In the genomic region with DNA sequence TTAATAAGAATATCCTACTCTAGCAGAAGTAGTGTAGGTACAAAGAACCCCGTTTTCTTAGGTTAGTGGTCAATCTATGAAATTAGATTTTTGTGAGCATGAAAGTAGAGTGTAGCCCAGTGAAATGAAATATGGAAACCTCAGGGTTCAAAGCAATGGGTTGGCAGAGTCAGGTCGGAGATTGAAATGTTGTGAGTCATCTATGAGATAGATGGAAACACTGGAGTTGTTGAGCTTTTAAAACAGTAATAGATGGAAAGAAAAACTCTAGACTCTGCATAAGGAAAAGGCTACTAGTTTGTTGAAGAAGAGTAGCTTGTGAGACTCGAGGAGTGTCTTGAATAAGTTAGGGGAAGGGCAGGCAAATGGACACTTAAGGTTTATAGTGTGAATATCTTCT, we compare ENCODE assay signal across 15 cellular contexts.
"Had no signal": no experiment of that assay in that cellular context is flagged by ENCODE, and none has a peak within 500 bp of the region (broad histone marks: within the 10 kb centered on the region; RNA-seq: fewer than 3 reads in every experiment).

No MANE protein-coding gene starts in this region.

- DNase-seq: activated CD4-positive, alpha-beta T cell treated with anti-CD3 and anti-CD28 coated beads, Interleukin-2, amount 50 U/mL, for 1 hour; activated CD4-positive, CD25-positive, alpha-beta regulatory T cell; activated naive CD4-positive, alpha-beta T cell treated with anti-CD3 and anti-CD28 coated beads, Interleukin-2, amount 10 ng/mL, durations not matched to agents 7 days and 5 days; activated T-cell treated with anti-CD3 and anti-CD28 coated beads for 4 hours; gastrocnemius medialis; left lung; stimulated activated CD4-positive, alpha-beta T cell treated with anti-CD3 and anti-CD28 coated beads, Interleukin-4, amount 100 ng/mL, for 1 hour; stimulated activated CD8-positive, alpha-beta memory T cell treated with anti-CD3 and anti-CD28 coated beads, Interleukin-4, amount 100 ng/mL, for 48 hours; upper lobe of left lung had no signal

- H3K27me3 Mint-ChIP-seq: activated naive CD4-positive, alpha-beta T cell treated with anti-CD3 and anti-CD28 coated beads, Interleukin-2, amount 10 ng/mL, durations not matched to agents 7 days and 5 days; stimulated activated naive CD8-positive, alpha-beta T cell treated with anti-CD3 and anti-CD28 coated beads, Interleukin-15, Interleukin-2, amounts not matched to agents 100 ng/mL and 50 ng/mL, for 24 hours had no signal

- H3K27ac ChIP-seq: breast epithelium, gastrocnemius medialis, left lung, upper lobe of left lung had no signal

- H3K4me1 ChIP-seq: breast epithelium, left lung, upper lobe of left lung had no signal

- H3K36me3 Mint-ChIP-seq: activated naive CD4-positive, alpha-beta T cell treated with anti-CD3 and anti-CD28 coated beads, Interleukin-2, amount 10 ng/mL, durations not matched to agents 7 days and 5 days had no signal

- H3K4me3 Mint-ChIP-seq: activated naive CD4-positive, alpha-beta T cell treated with anti-CD3 and anti-CD28 coated beads, Interleukin-2, amount 10 ng/mL, durations not matched to agents 7 days and 5 days; nephron; stimulated activated naive CD8-positive, alpha-beta T cell treated with anti-CD3 and anti-CD28 coated beads, Interleukin-15, Interleukin-2, amounts not matched to agents 100 ng/mL and 50 ng/mL, for 24 hours; T-helper 1 cell treated with Interleukin-12 subunit alpha and Interleukin-12 subunit beta and Interleukin-4 antibody, amounts not matched to agents 30 μg/mL and 1 μg/mL, for 36 hours had no signal

- H3K4me3 ChIP-seq: breast epithelium, gastrocnemius medialis, left lung, upper lobe of left lung had no signal

- ATAC-seq: esophagus mucosa, gastrocnemius medialis, left lung had no signal

- H3K27ac Mint-ChIP-seq: activated naive CD4-positive, alpha-beta T cell treated with anti-CD3 and anti-CD28 coated beads, Interleukin-2, amount 10 ng/mL, durations not matched to agents 7 days and 5 days; activated T-helper 2 cell treated with anti-CD3 and anti-CD28 coated beads, Interferon-gamma antibody, Interleukin-2, Interleukin-4, amounts not matched to agents 10 μg/mL and 5 μg/mL and 100 μg/mL, durations not matched to agents 14 hours and 24 hours and 36 hours; nephron; stimulated activated naive CD8-positive, alpha-beta T cell treated with anti-CD3 and anti-CD28 coated beads, Interleukin-15, Interleukin-2, amounts not matched to agents 100 ng/mL and 50 ng/mL, for 24 hours; T-helper 1 cell treated with Interleukin-12 subunit alpha and Interleukin-12 subunit beta and Interleukin-4 antibody, amounts not matched to agents 30 μg/mL and 1 μg/mL, for 36 hours had no signal

- H3K36me3 ChIP-seq: breast epithelium, gastrocnemius medialis, left lung, upper lobe of left lung had no signal

- H3K27me3 ChIP-seq: breast epithelium, gastrocnemius medialis, left lung, upper lobe of left lung had no signal

- H3K4me1 Mint-ChIP-seq: activated naive CD4-positive, alpha-beta T cell treated with anti-CD3 and anti-CD28 coated beads, Interleukin-2, amount 10 ng/mL, durations not matched to agents 7 days and 5 days had no signal

- H3K9me3 ChIP-seq: breast epithelium, gastrocnemius medialis, left lung, upper lobe of left lung had no signal
